9 cellular contexts compared by ENCODE assay signal in genomic region chr1:150565240-150565639, GRCh38. TPM values are rescaled to one million over a fixed set of nuclear protein-coding genes. Genes with fewer than 3 reads are reported as not detected.
DNase-seq lines count a peak whose midpoint lies in the region; ATAC-seq, FAIRE-seq and TF ChIP-seq lines count a peak whose summit lies in the region.
"Not testable (repeated sequence)": the region's sequence is repeated elsewhere in the genome, so short reads cannot be mapped to it uniquely, and the experiment has no call there.
"Had no signal": no experiment of that assay in that cellular context is flagged by ENCODE, and none has a peak within 500 bp of the region (broad histone marks: within the 10 kb centered on the region; RNA-seq: fewer than 3 reads in every experiment).

No MANE protein-coding gene starts in this region.

- POLR2A ChIA-PET in A549 (lab: Yijun Ruan, JAX), result interaction anchor here (0.5 to 7.6 kb wide), 3 partner anchors 12 to 202 kb away, joined by 3 to 201 read pairs (median 5); partner anchors contain the start of genes MCL1 and RPRD2
- POLR2A ChIA-PET in activated CD4-positive, alpha-beta T cell treated with anti-CD3 and anti-CD28 coated beads for 36 hours (lab: Charles Lee), result interaction anchor here (0.6 to 7.7 kb wide), 6 partner anchors 10 to 360 kb away, joined by 3 to 333 read pairs (median 16); partner anchors contain the start of genes ENSA, MCL1, RPRD2 and SETDB1
- POLR2A ChIA-PET in H1 (lab: Charles Lee; ENCODE audit: partially characterized antibody), result interaction anchor here (0.6 to 43.7 kb wide), 7 partner anchors 6 to 479 kb away, joined by 3 to 1380 read pairs (median 79); partner anchors contain the start of genes ADAMTSL4, ENSA, FALEC and MCL1

- not testable (repeated sequence) for FAIRE-seq in A549 (lab: Jason Lieb, UNC); H1 (lab: Jason Lieb, UNC)

- H4K20me1 ChIP-seq in KMS-11 (ENCODE audit: insufficient read depth); H1 (replicated peaks in 1 of 2; ENCODE audit: control insufficient read depth in 1 of 2, insufficient read depth in 2 of 2, low read length in 2 of 2): not testable (repeated sequence)

- intact Hi-C loops in activated CD4-positive, alpha-beta T cell treated with anti-CD3 and anti-CD28 coated beads for 36 hours (cut with DNase I, micrococcal nuclease), result loop anchor here in 1 of 2 experiments (10.0 kb wide), 2 partner anchors 200 to 600 kb away; partner anchors contain the start of genes CTSS, LYSMD1 and SCNM1
- intact Hi-C loops in testis (cut with DNase I; ENCODE audit: low total_unique reads), result not testable (repeated sequence)

- peak overlapping the region; percentile 22 for H3K4me3 Mint-ChIP-seq in activated CD4-positive, alpha-beta T cell treated with anti-CD3 and anti-CD28 coated beads for 36 hours
- not testable (repeated sequence) for H3K4me3 Mint-ChIP-seq in activated naive CD8-positive, alpha-beta T cell treated with anti-CD3 and anti-CD28 coated beads, Interleukin-2, amount 50 U/mL, for 24 hours; progenitor cell of endocrine pancreas (ENCODE audit: low read depth)

- not testable (repeated sequence) for H2BK20ac ChIP-seq in H1 (ENCODE audit: low read length)

- H3K36me3 Mint-ChIP-seq in activated CD4-positive, alpha-beta T cell treated with anti-CD3 and anti-CD28 coated beads for 36 hours (ENCODE audit: low read depth), result peaks cover 18% of the 10 kb centered on the region
- peaks cover 11% of the 10 kb centered on the region for H3K36me3 Mint-ChIP-seq in activated naive CD8-positive, alpha-beta T cell treated with anti-CD3 and anti-CD28 coated beads, Interleukin-2, amount 50 U/mL, for 24 hours (ENCODE audit: low read depth)
- not testable (repeated sequence) for H3K36me3 Mint-ChIP-seq in progenitor cell of endocrine pancreas (ENCODE audit: insufficient read depth)

- H3K79me1 ChIP-seq in H1 (ENCODE audit: low read depth, low read length), result not testable (repeated sequence)

- H3K79me2 ChIP-seq in KMS-11 (ENCODE audit: insufficient read depth, low read depth), result peaks cover 52% of the 10 kb centered on the region
- H3K79me2 ChIP-seq in H1 (ENCODE audit: control insufficient read depth in 1 of 2, insufficient read depth in 2 of 2, low read length in 2 of 2), result peaks cover 5 to 55% of the 10 kb centered on the region in 2 experiments; a peak in 3 of 4 replicates

- not testable (repeated sequence) for TF ChIP-seq EP300 in A549 (IDR thresholded peaks at IDR 0.05); H1 (IDR thresholded peaks at IDR 0.05; ENCODE audit: borderline replicate concordance in 1 of 2, low read depth in 2 of 2, low read length in 2 of 2)

- H3K4me3 ChIP-seq in A549; KMS-11 (IDR thresholded peaks at IDR 0.05; ENCODE audit: insufficient read depth, low read depth, low read length); H1 (ENCODE audit: extremely low read depth in 1 of 4, insufficient read depth in 2 of 4, low read depth in 3 of 4, low read length in 4 of 4); lung; testis: not testable (repeated sequence)

- H2BK15ac ChIP-seq in H1 (ENCODE audit: low read length), result not testable (repeated sequence)

- not testable (repeated sequence) for H4K8ac ChIP-seq in H1 (ENCODE audit: extremely low read depth, insufficient read depth, low read length)

- not testable (repeated sequence) for ATAC-seq in A549; activated CD4-positive, alpha-beta T cell treated with anti-CD3 and anti-CD28 coated beads for 36 hours; activated naive CD8-positive, alpha-beta T cell treated with anti-CD3 and anti-CD28 coated beads, Interleukin-2, amount 50 U/mL, for 24 hours; lung (ENCODE audit: insufficient read depth, low FRiP score)

- not testable (repeated sequence) for H3K9me3 Mint-ChIP-seq in activated CD4-positive, alpha-beta T cell treated with anti-CD3 and anti-CD28 coated beads for 36 hours (ENCODE audit: low read depth); activated naive CD8-positive, alpha-beta T cell treated with anti-CD3 and anti-CD28 coated beads, Interleukin-2, amount 50 U/mL, for 24 hours; progenitor cell of endocrine pancreas (ENCODE audit: low read depth)

- not testable (repeated sequence) for H2BK120ac ChIP-seq in H1 (replicated peaks; ENCODE audit: low read depth, low read length)

- not testable (repeated sequence) for H4K5ac ChIP-seq in H1 (ENCODE audit: insufficient read length, low read depth, low read length)

- not testable (repeated sequence) for H3K18ac ChIP-seq in H1 (ENCODE audit: extremely low read depth, low read length)

- peak overlapping the region; percentile 18; the same call in 1 of the 2 replicates for H3K9ac ChIP-seq in KMS-11
- not testable (repeated sequence) for H3K9ac ChIP-seq in H1 (replicated peaks in 1 of 4; ENCODE audit: extremely low read depth in 1 of 4, low read depth in 3 of 4, low read length in 3 of 4)

- not testable (repeated sequence) for H3K4ac ChIP-seq in H1 (replicated peaks; ENCODE audit: insufficient read length, low read depth, low read length)

- WGBS in A549 (ENCODE audit: missing lambda C conversion rate), result 94% methylated on average over 11 of the region's 11 CpGs
- WGBS in H1 (ENCODE audit: extremely low coverage in 1 of 2, insufficient coverage in 1 of 2, insufficient read length in 1 of 2, insufficient replicate concordance in 2 of 2, low coverage in 1 of 2, low lambda C conversion rate in 2 of 2, missing lambda C conversion rate in 1 of 2), 2 experiments, result 96% methylated on average over 11 of the region's 11 CpGs; no CpG with 5 or more reads in 1 of the 2 experiments
- 74 to 90% methylated on average over 11 of the region's 11 CpGs for WGBS in lung, 2 donors
- WGBS in testis, 2 donors, result 83 to 89% methylated on average over 11 of the region's 11 CpGs

- CTCF ChIA-PET in A549 (lab: Yijun Ruan, JAX) (interaction anchor here (1.7 to 11.6 kb wide), 3 partner anchors 13 to 59 kb away, joined by 3 to 210 read pairs (median 140); partner anchors contain the start of genes ENSA and MCL1), H1 (lab: Charles Lee; ENCODE audit: partially characterized antibody) (interaction anchor here (0.8 to 13.7 kb wide), 3 partner anchors 11 to 77 kb away, joined by 3 to 210 read pairs (median 4); no protein-coding TSS in a partner anchor)
- CTCF ChIA-PET in activated CD4-positive, alpha-beta T cell treated with anti-CD3 and anti-CD28 coated beads for 36 hours (lab: Charles Lee), result interaction anchor here (0.6 to 26.4 kb wide), 5 partner anchors 11 to 433 kb away, joined by 3 to 461 read pairs (median 3); partner anchors contain the start of genes ENSA and MCL1

- H3K27ac ChIP-seq in A549 (peak overlapping the region; percentile 97 to 99; a peak in 4 of 6 replicates), KMS-11 (peak overlapping the region; percentile 77), lung (ENCODE audit: low read depth in 1 of 2, low read length in 1 of 2) (peak overlapping the region; percentile 78 to 99), testis (peak overlapping the region; percentile 97 to 99)
- not testable (repeated sequence) for H3K27ac ChIP-seq in H1 (ENCODE audit: low read depth, low read length)

- not testable (repeated sequence) for H2BK5ac ChIP-seq in H1 (ENCODE audit: low read depth, low read length)

- not testable (repeated sequence) for H2AFZ ChIP-seq in KMS-11 (ENCODE audit: low read depth); H1 (ENCODE audit: low read length)

- not testable (repeated sequence) for H2AK5ac ChIP-seq in H1 (ENCODE audit: low read depth, low read length)

- H3K14ac ChIP-seq in H1 (ENCODE audit: insufficient read length), result not testable (repeated sequence)

- not testable (repeated sequence) for TF ChIP-seq RAD21 in A549 (conservative IDR thresholded peaks at IDR 0.05 in 1 of 2, IDR thresholded peaks at IDR 0.05 in 1 of 2); H1 (IDR thresholded peaks at IDR 0.05 in 1 of 2, conservative IDR thresholded peaks at IDR 0.05 in 1 of 2; ENCODE audit: low read depth in 2 of 2, low read length in 2 of 2)

- DNase-seq in A549 (ENCODE audit: low read depth in 1 of 2, low spot score in 1 of 2); activated CD4-positive, alpha-beta T cell treated with anti-CD3 and anti-CD28 coated beads for 36 hours; activated naive CD8-positive, alpha-beta T cell treated with anti-CD3 and anti-CD28 coated beads, Interleukin-2, amount 50 U/mL, for 24 hours; H1 (ENCODE audit: low read depth in 1 of 2, low spot score in 2 of 2); lung (ENCODE audit: low spot score); progenitor cell of endocrine pancreas (ENCODE audit: low spot score, unreplicated experiment); testis: not testable (repeated sequence)

- H3K4me1 Mint-ChIP-seq in activated CD4-positive, alpha-beta T cell treated with anti-CD3 and anti-CD28 coated beads for 36 hours, result peaks cover 84% of the 10 kb centered on the region
- H3K4me1 Mint-ChIP-seq in activated naive CD8-positive, alpha-beta T cell treated with anti-CD3 and anti-CD28 coated beads, Interleukin-2, amount 50 U/mL, for 24 hours, result peaks cover 87% of the 10 kb centered on the region
- peaks cover 67% of the 10 kb centered on the region for H3K4me1 Mint-ChIP-seq in progenitor cell of endocrine pancreas (ENCODE audit: low read depth)

- peak overlapping the region; percentile 51; the same call in 1 of the 2 replicates for H2BK12ac ChIP-seq in H1 (ENCODE audit: low read depth, low read length)

- not testable (repeated sequence) for H3K27me3 Mint-ChIP-seq in activated CD4-positive, alpha-beta T cell treated with anti-CD3 and anti-CD28 coated beads for 36 hours; activated naive CD8-positive, alpha-beta T cell treated with anti-CD3 and anti-CD28 coated beads, Interleukin-2, amount 50 U/mL, for 24 hours; progenitor cell of endocrine pancreas

- H3K4me1 ChIP-seq in A549 (peaks cover 81% of the 10 kb centered on the region), KMS-11 (ENCODE audit: low read depth, poor library complexity, severe bottlenecking) (peaks cover 86% of the 10 kb centered on the region), H1 (replicated peaks in 1 of 4; ENCODE audit: control insufficient read depth in 3 of 4, insufficient read depth in 4 of 4, low read length in 3 of 4) (peaks cover 29 to 43% (median 31%) of the 10 kb centered on the region in 4 experiments), lung (ENCODE audit: control insufficient read depth in 2 of 2, insufficient read depth in 2 of 2, low read length in 2 of 2) (peaks cover 35 to 45% of the 10 kb centered on the region in 2 donors), testis (peaks cover 86% of the 10 kb centered on the region)

- not testable (repeated sequence) for H3K4me2 ChIP-seq in A549; H1 (ENCODE audit: insufficient read depth in 1 of 2, low read depth in 2 of 2, low read length in 2 of 2)
- H3K4me2 ChIP-seq in KMS-11, result peak overlapping the region; percentile 100

- not testable (repeated sequence) for H3K36me3 ChIP-seq in KMS-11 (ENCODE audit: insufficient read depth); H1 (ENCODE audit: control insufficient read depth in 2 of 4, insufficient read depth in 4 of 4, low read length in 3 of 4); lung (ENCODE audit: control insufficient read depth in 2 of 2, insufficient read depth in 2 of 2, low read length in 2 of 2); testis (ENCODE audit: low read depth, missing control alignments)

- not testable (repeated sequence) for H3K23ac ChIP-seq in H1 (ENCODE audit: insufficient read length)

- H3K23me2 ChIP-seq in H1 (ENCODE audit: low read depth, low read length), result not testable (repeated sequence)

- not testable (repeated sequence) for H3K56ac ChIP-seq in H1 (replicated peaks; ENCODE audit: insufficient read length, low read depth, low read length)

- H3K27ac Mint-ChIP-seq in activated CD4-positive, alpha-beta T cell treated with anti-CD3 and anti-CD28 coated beads for 36 hours, result peak overlapping the region; percentile 88
- H3K27ac Mint-ChIP-seq in activated naive CD8-positive, alpha-beta T cell treated with anti-CD3 and anti-CD28 coated beads, Interleukin-2, amount 50 U/mL, for 24 hours, result peak overlapping the region; percentile 98
- peak overlapping the region; percentile 45 for H3K27ac Mint-ChIP-seq in progenitor cell of endocrine pancreas

- TF ChIP-seq POLR2A in A549 (IDR thresholded peaks at IDR 0.05; ENCODE audit: low read length); H1 (IDR thresholded peaks at IDR 0.05; ENCODE audit: control extremely low read depth in 1 of 2, low read depth in 2 of 2, low read length in 2 of 2); testis (IDR thresholded peaks at IDR 0.05): not testable (repeated sequence)

- not testable (repeated sequence) for TF ChIP-seq CTCF in A549 (IDR thresholded peaks at IDR 0.05); KMS-11 (conservative IDR thresholded peaks at IDR 0.05; ENCODE audit: low read depth, low read length); H1 (IDR thresholded peaks at IDR 0.05; ENCODE audit: control extremely low read depth in 1 of 3, insufficient read depth in 1 of 3, low read depth in 1 of 3, low read length in 3 of 3); lung (IDR thresholded peaks at IDR 0.05; ENCODE audit: control extremely low read depth, extremely low read depth); progenitor cell of endocrine pancreas (IDR thresholded peaks at IDR 0.05; ENCODE audit: unreplicated experiment); testis (IDR thresholded peaks at IDR 0.05)

- not testable (repeated sequence) for H3K27me3 ChIP-seq in KMS-11 (ENCODE audit: insufficient read depth, low read depth); H1 (replicated peaks in 1 of 4; ENCODE audit: control insufficient read depth in 3 of 4, extremely low read depth in 1 of 4, insufficient read depth in 3 of 4, low read length in 3 of 4); lung (ENCODE audit: control insufficient read depth, insufficient read depth); testis

- H3K9me3 ChIP-seq in A549; H1 (ENCODE audit: insufficient read depth in 2 of 2, low read depth in 1 of 2, low read length in 1 of 2); lung (ENCODE audit: control insufficient read depth in 2 of 2, insufficient read depth in 1 of 2, low read length in 1 of 2); testis: not testable (repeated sequence)

- not testable (repeated sequence) for H4K91ac ChIP-seq in H1 (replicated peaks; ENCODE audit: insufficient read length, low read length)

RNA-seq across cellular contexts. Expression of gene MCL1, which starts 14.2 kb away (rescaled TPM):
- polyA plus RNA-seq in A549 (2011; rRNA removed) (145 and 202 TPM in 2 replicates), A549 (2017; fragmentation: RNase III; extraction: RNeasy Plus Mini Kit Qiagen cat#74134 plus additional on column Dnase treatment) (77.5 to 80.0 TPM (median 78.6 TPM) in 3 replicates), H1 (2011; rRNA removed) (57.5 and 61.1 TPM in 2 replicates), lung (100 to 1,000 TPM; 109 to 307 TPM), testis (ENCODE audit: insufficient read depth, low read depth, low replicate concordance) (112 TPM)
- polyA plus RNA-seq in A549 (2012; cell fraction: cytosol; rRNA removed), result 54.2 and 63.4 TPM in 2 replicates
- polyA plus RNA-seq in A549 (2012; cell fraction: nucleus; rRNA removed), result 178 and 186 TPM in 2 replicates
- 144 and 151 TPM in 2 replicates for polyA minus RNA-seq in A549 (2011; rRNA and poly(A)+ RNA removed)
- total RNA-seq in activated CD4-positive, alpha-beta T cell treated with anti-CD3 and anti-CD28 coated beads for 36 hours, result 100 to 1,000 TPM; 185 to 265 TPM
- total RNA-seq in H1 (2021; fragmentation: NEBNext Ultra II Directional; extraction: Animal tissue kit (Norgen Biotek cat#: 25700)), result 196 and 218 TPM in 2 replicates
- 78.4 TPM for polyA plus RNA-seq in H1 (2011; cell fraction: cytosol; rRNA removed)
- polyA plus RNA-seq in H1 (2011; cell fraction: nucleus; rRNA removed), result 85.5 TPM
- polyA plus RNA-seq in H1 (2012, experiment 1 of 2), result 93.2 to 159 TPM (median 119 TPM) in 4 replicates
- 18.8 TPM for polyA plus RNA-seq in H1 (2012, experiment 2 of 2)
- polyA plus RNA-seq in H1 (2013, experiment 1 of 2), result 116 TPM
- polyA plus RNA-seq in H1 (2013, experiment 2 of 2), result 123 TPM
- polyA minus RNA-seq in H1 (2011; rRNA and poly(A)+ RNA removed), result 104 and 119 TPM in 2 replicates
- 98.4 TPM for polyA minus RNA-seq in H1 (2011; cell fraction: cytosol; rRNA and poly(A)+ RNA removed)
- 171 TPM for polyA minus RNA-seq in H1 (2011; cell fraction: nucleus; rRNA and poly(A)+ RNA removed)
- total RNA-seq in lung (100 to 1,000 TPM; 293 to 336 TPM), progenitor cell of endocrine pancreas (204 and 212 TPM in 2 replicates), testis (100 to 1,000 TPM in 1 of 2 donors, 10 to 100 TPM in 1; 94.1 to 111 TPM)

RNA-seq across cellular contexts. Expression of gene ADAMTSL4, which starts 16.0 kb away (rescaled TPM):
- polyA plus RNA-seq in A549 (2011; rRNA removed), result 1.3 and 1.8 TPM in 2 replicates
- 3.1 and 3.6 TPM in 2 replicates for polyA plus RNA-seq in A549 (2012; cell fraction: cytosol; rRNA removed)
- 15.6 and 15.8 TPM in 2 replicates for polyA plus RNA-seq in A549 (2012; cell fraction: nucleus; rRNA removed)
- 1.3 to 2.0 TPM (median 1.5 TPM) in 3 replicates for polyA plus RNA-seq in A549 (2017; fragmentation: RNase III; extraction: RNeasy Plus Mini Kit Qiagen cat#74134 plus additional on column Dnase treatment)
- 0.54 and 1.2 TPM in 2 replicates for polyA minus RNA-seq in A549 (2011; rRNA and poly(A)+ RNA removed)
- total RNA-seq in activated CD4-positive, alpha-beta T cell treated with anti-CD3 and anti-CD28 coated beads for 36 hours, result under 1 TPM; 0.28 to 0.59 TPM
- 5.3 and 5.4 TPM in 2 replicates for total RNA-seq in H1 (2021; fragmentation: NEBNext Ultra II Directional; extraction: Animal tissue kit (Norgen Biotek cat#: 25700))
- polyA plus RNA-seq in H1 (2011; rRNA removed), result 4.2 and 5.9 TPM in 2 replicates
- polyA plus RNA-seq in H1 (2011; cell fraction: cytosol; rRNA removed), result 3.1 TPM
- 26.7 TPM for polyA plus RNA-seq in H1 (2011; cell fraction: nucleus; rRNA removed)
- 4.9 to 7.2 TPM (median 6.7 TPM) in 4 replicates for polyA plus RNA-seq in H1 (2012, experiment 1 of 2)
- 3.8 TPM for polyA plus RNA-seq in H1 (2012, experiment 2 of 2)
- polyA plus RNA-seq in H1 (2013, experiment 1 of 2), result 9.2 TPM
- polyA plus RNA-seq in H1 (2013, experiment 2 of 2), result 8.1 TPM
- polyA minus RNA-seq in H1 (2011; rRNA and poly(A)+ RNA removed), result 0.73 and 0.85 TPM in 2 replicates
- 2.6 TPM for polyA minus RNA-seq in H1 (2011; cell fraction: cytosol; rRNA and poly(A)+ RNA removed)
- polyA minus RNA-seq in H1 (2011; cell fraction: nucleus; rRNA and poly(A)+ RNA removed), result 3.5 TPM
- total RNA-seq in lung, result 100 to 1,000 TPM in 1 of 2 donors, 10 to 100 TPM in 1; 23.2 to 104 TPM
- 10 to 100 TPM; 36.4 to 59.5 TPM for polyA plus RNA-seq in lung
- 5.5 and 6.9 TPM in 2 replicates for total RNA-seq in progenitor cell of endocrine pancreas
- total RNA-seq in testis, result 1 to 10 TPM; 8.9 to 10.0 TPM
- polyA plus RNA-seq in testis (ENCODE audit: insufficient read depth, low read depth, low replicate concordance), result 14.2 TPM

RNA-seq across cellular contexts. Expression of gene FALEC, which starts 49.7 kb away (rescaled TPM):
- polyA plus RNA-seq in A549 (2011; rRNA removed), result 0.36 TPM in 1 of 2 replicates, not detected in the other
- 0.09 and 0.25 TPM in 2 replicates for polyA plus RNA-seq in A549 (2012; cell fraction: cytosol; rRNA removed)
- 0.12 TPM in 1 of 2 replicates, not detected in the other for polyA plus RNA-seq in A549 (2012; cell fraction: nucleus; rRNA removed)
- polyA plus RNA-seq in A549 (2017; fragmentation: RNase III; extraction: RNeasy Plus Mini Kit Qiagen cat#74134 plus additional on column Dnase treatment), result 0.28 to 0.80 TPM (median 0.74 TPM) in 3 replicates
- polyA minus RNA-seq in A549 (2011; rRNA and poly(A)+ RNA removed), result not detected in 2 replicates
- under 1 TPM in 1 of 2 experiments, not detected in 1; 0.34 TPM for total RNA-seq in activated CD4-positive, alpha-beta T cell treated with anti-CD3 and anti-CD28 coated beads for 36 hours
- total RNA-seq in H1 (2021; fragmentation: NEBNext Ultra II Directional; extraction: Animal tissue kit (Norgen Biotek cat#: 25700)), result 1.1 TPM in 1 of 2 replicates, not detected in the other
- not detected in 2 replicates for polyA plus RNA-seq in H1 (2011; rRNA removed)
- polyA plus RNA-seq in H1 (2011; cell fraction: cytosol; rRNA removed), result 0.19 TPM
- polyA plus RNA-seq in H1 (2011; cell fraction: nucleus; rRNA removed), result not detected
- 0.36 to 1.0 TPM (median 0.75 TPM) in 4 replicates for polyA plus RNA-seq in H1 (2012, experiment 1 of 2)
- not detected for polyA plus RNA-seq in H1 (2012, experiment 2 of 2)
- 0.45 TPM for polyA plus RNA-seq in H1 (2013, experiment 1 of 2)
- 0.11 TPM for polyA plus RNA-seq in H1 (2013, experiment 2 of 2)
- polyA minus RNA-seq in H1 (2011; rRNA and poly(A)+ RNA removed), result 0.57 TPM in 1 of 2 replicates, not detected in the other
- polyA minus RNA-seq in H1 (2011; cell fraction: cytosol; rRNA and poly(A)+ RNA removed), result not detected
- not detected for polyA minus RNA-seq in H1 (2011; cell fraction: nucleus; rRNA and poly(A)+ RNA removed)
- total RNA-seq in lung, result not detected
- under 1 TPM in 1 of 2 donors, not detected in 1; 0.09 TPM for polyA plus RNA-seq in lung
- 0.57 TPM in 1 of 2 replicates, not detected in the other for total RNA-seq in progenitor cell of endocrine pancreas
- total RNA-seq in testis, result 1 to 10 TPM in 1 of 2 donors, not detected in 1; 1.3 TPM
- not detected for polyA plus RNA-seq in testis (ENCODE audit: insufficient read depth, low read depth, low replicate concordance)
- total RNA-seq: foreskin keratinocyte had no signal

RNA-seq across cellular contexts. Expression of gene ECM1, which starts 57.3 kb away (rescaled TPM):
- polyA plus RNA-seq in A549 (2011; rRNA removed) (0.88 and 1.1 TPM in 2 replicates), A549 (2017; fragmentation: RNase III; extraction: RNeasy Plus Mini Kit Qiagen cat#74134 plus additional on column Dnase treatment) (0.77 to 1.0 TPM (median 1.0 TPM) in 3 replicates), H1 (2011; rRNA removed) (0.98 and 1.1 TPM in 2 replicates), lung (10 to 100 TPM in 1 of 2 donors, 1 to 10 TPM in 1; 9.0 to 12.3 TPM), testis (ENCODE audit: insufficient read depth, low read depth, low replicate concordance) (16.9 TPM)
- polyA plus RNA-seq in A549 (2012; cell fraction: cytosol; rRNA removed), result 0.91 and 0.96 TPM in 2 replicates
- polyA plus RNA-seq in A549 (2012; cell fraction: nucleus; rRNA removed), result 3.9 and 4.1 TPM in 2 replicates
- 0.97 and 1.2 TPM in 2 replicates for polyA minus RNA-seq in A549 (2011; rRNA and poly(A)+ RNA removed)
- 1 to 10 TPM in 1 of 2 experiments, under 1 TPM in 1; 0.96 to 1.2 TPM for total RNA-seq in activated CD4-positive, alpha-beta T cell treated with anti-CD3 and anti-CD28 coated beads for 36 hours
- total RNA-seq in H1 (2021; fragmentation: NEBNext Ultra II Directional; extraction: Animal tissue kit (Norgen Biotek cat#: 25700)), result 0.73 and 0.95 TPM in 2 replicates
- polyA plus RNA-seq in H1 (2011; cell fraction: cytosol; rRNA removed), result 1.0 TPM
- polyA plus RNA-seq in H1 (2011; cell fraction: nucleus; rRNA removed), result 5.8 TPM
- polyA plus RNA-seq in H1 (2012, experiment 1 of 2), result 0.83 to 1.3 TPM (median 1.2 TPM) in 4 replicates
- 0.63 TPM for polyA plus RNA-seq in H1 (2012, experiment 2 of 2)
- polyA plus RNA-seq in H1 (2013, experiment 1 of 2), result 0.81 TPM
- polyA plus RNA-seq in H1 (2013, experiment 2 of 2), result 0.87 TPM
- 0.32 and 0.37 TPM in 2 replicates for polyA minus RNA-seq in H1 (2011; rRNA and poly(A)+ RNA removed)
- not detected for polyA minus RNA-seq in H1 (2011; cell fraction: cytosol; rRNA and poly(A)+ RNA removed)
- 1.7 TPM for polyA minus RNA-seq in H1 (2011; cell fraction: nucleus; rRNA and poly(A)+ RNA removed)
- total RNA-seq in lung (10 to 100 TPM in 1 of 2 donors, 1 to 10 TPM in 1; 1.2 to 20.0 TPM), progenitor cell of endocrine pancreas (1.9 and 2.1 TPM in 2 replicates), testis (1 to 10 TPM; 4.6 to 5.0 TPM)

Comparison
In these comparisons a context has a peak if more than half of its experiments do, and no peak if none do; other contexts are left out.
1. H3K27ac Mint-ChIP-seq: peak in every context shown above with its lines; median percentile 98 in activated naive CD8-positive, alpha-beta T cell treated with anti-CD3 and anti-CD28 coated beads, Interleukin-2, amount 50 U/mL, for 24 hours; 88 in activated CD4-positive, alpha-beta T cell treated with anti-CD3 and anti-CD28 coated beads for 36 hours; 45 in progenitor cell of endocrine pancreas.